In genomic region chr6:73680289-73680688, GRCh38 we compare ENCODE assay signal across 16 cellular contexts.
"Had no signal": no experiment of that assay in that cellular context is flagged by ENCODE, and none has a peak within 500 bp of the region (broad histone marks: within the 10 kb centered on the region; RNA-seq: fewer than 3 reads in every experiment).

No MANE protein-coding gene starts in this region.

- H3K27me3 ChIP-seq: gastrocnemius medialis, heart left ventricle, ovary, stomach, testis had no signal

- H3K4me3 ChIP-seq: gastrocnemius medialis, heart left ventricle, ovary, stomach, testis had no signal

- H3K4me1 Mint-ChIP-seq: activated naive CD8-positive, alpha-beta T cell treated with anti-CD3 and anti-CD28 coated beads, Interleukin-2, amount 50 U/mL, for 24 hours; immature natural killer cell had no signal

- H3K36me3 ChIP-seq: gastrocnemius medialis, heart left ventricle, ovary, stomach had no signal

- H3K27me3 Mint-ChIP-seq: dendritic cell treated with granulocyte-macrophage colony-stimulating factor and Interleukin-4, amounts not matched to agents 40 ng/mL and 50 ng/mL, for 4 days had no signal

- H3K4me1 ChIP-seq: gastrocnemius medialis, testis had no signal

- H3K4me3 Mint-ChIP-seq: activated naive CD4-positive, alpha-beta T cell treated with anti-CD3 and anti-CD28 coated beads for 36 hours; activated naive CD8-positive, alpha-beta T cell treated with anti-CD3 and anti-CD28 coated beads, Interleukin-2, amount 50 U/mL, for 24 hours; dendritic cell treated with granulocyte-macrophage colony-stimulating factor and Interleukin-4, amounts not matched to agents 40 ng/mL and 50 ng/mL, for 4 days; immature natural killer cell had no signal

- ATAC-seq: activated naive CD8-positive, alpha-beta T cell treated with anti-CD3 and anti-CD28 coated beads, Interleukin-2, amount 50 U/mL, for 24 hours; gastrocnemius medialis; sciatic nerve had no signal

- H3K9me3 ChIP-seq: gastrocnemius medialis, ovary, testis had no signal

- DNase-seq: activated CD4-positive, alpha-beta T cell treated with anti-CD3 and anti-CD28 coated beads for 1 hour; activated CD4-positive, alpha-beta T cell treated with anti-CD3 and anti-CD28 coated beads, Interleukin-2, amount 50 U/mL, for 4 hours; activated naive CD4-positive, alpha-beta T cell treated with anti-CD3 and anti-CD28 coated beads for 36 hours; activated naive CD8-positive, alpha-beta T cell treated with anti-CD3 and anti-CD28 coated beads, Interleukin-2, amount 50 U/mL, for 24 hours; aorta; gastrocnemius medialis; heart left ventricle; immature natural killer cell; ovary; stimulated activated CD4-positive, alpha-beta T cell treated with anti-CD3 and anti-CD28 coated beads, Interleukin-1b, Interleukin-23, amount 100 ng/mL, for 48 hours; stomach; T-helper 9 cell; testis had no signal

- H3K27ac Mint-ChIP-seq: activated naive CD4-positive, alpha-beta T cell treated with anti-CD3 and anti-CD28 coated beads for 36 hours; activated naive CD8-positive, alpha-beta T cell treated with anti-CD3 and anti-CD28 coated beads, Interleukin-2, amount 50 U/mL, for 24 hours; activated T-helper 2 cell treated with anti-CD3 and anti-CD28 coated beads, Interferon-gamma antibody, Interleukin-2, Interleukin-4, amounts not matched to agents 10 μg/mL and 5 μg/mL and 100 μg/mL, durations not matched to agents 14 hours and 24 hours and 36 hours; dendritic cell treated with granulocyte-macrophage colony-stimulating factor and Interleukin-4, amounts not matched to agents 40 ng/mL and 50 ng/mL, for 4 days; immature natural killer cell had no signal

- H3K27ac ChIP-seq: gastrocnemius medialis, heart left ventricle, ovary, stomach, testis had no signal
